In the genomic region with DNA sequence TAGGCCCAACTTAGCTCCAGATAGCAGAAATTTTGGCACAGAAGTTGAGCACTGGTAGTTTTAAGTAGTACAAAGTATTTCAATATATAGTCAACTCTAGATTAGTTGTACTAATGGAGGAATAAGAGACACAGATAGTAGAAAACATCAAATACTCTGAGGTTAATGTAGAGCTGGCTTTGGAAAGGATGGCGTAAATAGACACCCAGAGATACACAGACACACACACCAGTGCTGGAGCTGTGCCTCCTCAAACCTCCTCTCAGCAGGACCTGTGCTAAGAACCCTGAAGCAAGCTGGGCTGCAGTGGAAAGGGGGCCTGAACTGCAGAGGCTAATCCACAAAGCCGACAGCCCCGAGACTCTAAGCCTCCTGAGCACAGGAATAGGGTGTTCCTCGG, we compare ENCODE assay signal across 16 cellular contexts.
"Had no signal": no experiment of that assay in that cellular context is flagged by ENCODE, and none has a peak within 500 bp of the region (broad histone marks: within the 10 kb centered on the region; RNA-seq: fewer than 3 reads in every experiment).

No MANE protein-coding gene starts in this region.

- H3K9me3 ChIP-seq: colonic mucosa, thyroid gland had no signal

- DNase-seq: activated CD4-positive, alpha-beta memory T cell treated with anti-CD3 and anti-CD28 coated beads for 36 hours; activated CD4-positive, alpha-beta T cell treated with anti-CD3 and anti-CD28 coated beads for 4 hours; activated CD4-positive, CD25-positive, alpha-beta regulatory T cell; activated effector memory CD4-positive, alpha-beta T cell treated with Interleukin-2 at 50 U/mL for 16 hours; activated naive CD4-positive, alpha-beta T cell treated with anti-CD3 and anti-CD28 coated beads for 36 hours; activated naive CD8-positive, alpha-beta T cell treated with anti-CD3 and anti-CD28 coated beads, Interleukin-2, amount 10 ng/mL, durations not matched to agents 7 days and 5 days; activated T-cell treated with anti-CD3 and anti-CD28 coated beads, Interleukin-2, amount 50 U/mL, for 48 hours; amygdala; colonic mucosa; natural killer cell; nucleus accumbens; stimulated activated CD4-positive, alpha-beta T cell treated with anti-CD3 and anti-CD28 coated beads, Interleukin-4, amount 100 ng/mL, for 24 hours; stimulated activated naive CD8-positive, alpha-beta T cell treated with anti-CD3 and anti-CD28 coated beads, Interleukin-15, Interleukin-2, amounts not matched to agents 100 U/mL and 50 U/mL, for 24 hours; thyroid gland had no signal

- H3K4me3 ChIP-seq: colonic mucosa, dorsolateral prefrontal cortex, lung, thyroid gland had no signal

- H3K27me3 ChIP-seq: colonic mucosa, thyroid gland had no signal

- H3K36me3 ChIP-seq: colonic mucosa, thyroid gland had no signal

- ATAC-seq: natural killer cell; stimulated activated naive CD8-positive, alpha-beta T cell treated with anti-CD3 and anti-CD28 coated beads, Interleukin-15, Interleukin-2, amounts not matched to agents 100 U/mL and 50 U/mL, for 24 hours had no signal

- H3K27ac ChIP-seq: colonic mucosa, dorsolateral prefrontal cortex, thyroid gland had no signal

- H3K4me1 ChIP-seq: colonic mucosa had no signal
